Comparison of ENCODE assay signal across 1 cellular context in genomic region chr19:16135410-16136127, GRCh38.
TF ChIP-seq lines count a peak whose summit lies in the region.

No MANE protein-coding gene starts in this region.

TF ChIP-seq in HCT116, 20 proteins besides CTCF, POLR2A, EP300 and RAD21:
- TF ChIP-seq ZNF274 (IDR thresholded peaks at IDR 0.05; ENCODE audit: low read depth, low read length) = no peak
- TF ChIP-seq CBX3 (IDR thresholded peaks at IDR 0.05; ENCODE audit: low read depth) = no peak
- no peak for TF ChIP-seq ZFX (IDR thresholded peaks at IDR 0.05)
- no peak for TF ChIP-seq EGR1 (IDR thresholded peaks at IDR 0.05; ENCODE audit: low read depth)
- no peak for TF ChIP-seq FOSL1 (IDR thresholded peaks at IDR 0.05; ENCODE audit: low read depth)
- TF ChIP-seq SRF (IDR thresholded peaks at IDR 0.05; ENCODE audit: low read depth) = no peak
- no peak for TF ChIP-seq SP1 (IDR thresholded peaks at IDR 0.05; ENCODE audit: low read depth)
- no peak for TF ChIP-seq ELF1 (IDR thresholded peaks at IDR 0.05; ENCODE audit: borderline replicate concordance, low read depth)
- no peak for TF ChIP-seq SIN3A (IDR thresholded peaks at IDR 0.05; ENCODE audit: low read depth)
- no peak for TF ChIP-seq CEBPB (IDR thresholded peaks at IDR 0.05; ENCODE audit: low read depth)
- no peak for TF ChIP-seq ATF3 (IDR thresholded peaks at IDR 0.05)
